Comparison of ENCODE assay signal across 10 cellular contexts in genomic region chr19:2454199-2454961, GRCh38. TPM values are rescaled to one million over a fixed set of nuclear protein-coding genes. Genes with fewer than 3 reads are reported as not detected.
DNase-seq lines count a peak whose midpoint lies in the region; ATAC-seq, FAIRE-seq and TF ChIP-seq lines count a peak whose summit lies in the region.
"Had no signal": no experiment of that assay in that cellular context is flagged by ENCODE, and none has a peak within 500 bp of the region (broad histone marks: within the 10 kb centered on the region; RNA-seq: fewer than 3 reads in every experiment).

No MANE protein-coding gene starts in this region.

- TF ChIP-seq POLR2A in IMR-90 (IDR thresholded peaks at IDR 0.05; ENCODE audit: low read depth, low read length) (no peak), GM12878 (IDR thresholded peaks at IDR 0.05; ENCODE audit: low read depth, low read length) (no peak), prostate gland (IDR thresholded peaks at IDR 0.05) (no peak)

- H3K18ac ChIP-seq in IMR-90 (ENCODE audit: low read depth, low read length) = no peak overlapping the region

- BruUV-seq in IMR-90 (replicated peaks; lab: Mats Ljungman, UMichigan) (no TSS peak), GM12878 (replicated peaks; lab: Mats Ljungman, UMichigan) (no TSS peak)

- H3K4me1 ChIP-seq in IMR-90 (ENCODE audit: control insufficient read depth, insufficient read depth, low read length) (no peaks in the 10 kb centered on the region), GM12878 (ENCODE audit: control insufficient read depth, insufficient read depth, low read length) (peaks cover 19% of the 10 kb centered on the region), neural progenitor cell (peaks cover 11% of the 10 kb centered on the region), prostate gland (replicated peaks) (no peaks in the 10 kb centered on the region)

- no peak overlapping the region for H3K27ac ChIP-seq in IMR-90 (ENCODE audit: insufficient read depth, low read length)
- peak overlapping the region; percentile 42 for H3K27ac ChIP-seq in GM12878 (ENCODE audit: control insufficient read depth, insufficient read depth)
- H3K27ac ChIP-seq in neural progenitor cell = no peak overlapping the region
- H3K27ac ChIP-seq in prostate gland = no peak overlapping the region

- H2AFZ ChIP-seq in IMR-90 (replicated peaks; ENCODE audit: low read length, poor library complexity) (no peak overlapping the region), GM12878 (ENCODE audit: control insufficient read depth, low read depth, low read length) (no peak overlapping the region), neural progenitor cell (replicated peaks) (no peak overlapping the region)

- no peak for FAIRE-seq in GM12878 (lab: Jason Lieb, UNC)
- FAIRE-seq: endometrium had no signal

- ATAC-seq in IMR-90 (ENCODE audit: low read depth) (no peak), GM12878 (no peak)

- no peak overlapping the region for H2BK20ac ChIP-seq in IMR-90 (ENCODE audit: low read depth, low read length)

- RAD21 ChIA-PET in GM12878 (lab: Charles Lee; ENCODE audit: unreplicated experiment) = interaction anchor here (0.9 to 1.5 kb wide), 3 partner anchors 157 to 170 kb away, joined by 4 read pairs; no protein-coding TSS in a partner anchor

- H3K36me3 Mint-ChIP-seq in activated CD4-positive, alpha-beta T cell treated with anti-CD3 and anti-CD28 coated beads, Interleukin-2, amount 10 ng/mL, durations not matched to agents 24 days and 14 days (ENCODE audit: low read depth) = peaks cover 10% of the 10 kb centered on the region
- H3K36me3 Mint-ChIP-seq in neural progenitor cell = peaks cover 7% of the 10 kb centered on the region

- peaks cover 54% of the 10 kb centered on the region for H4K20me1 ChIP-seq in IMR-90 (ENCODE audit: insufficient read depth, low read length)
- peaks cover 12% of the 10 kb centered on the region for H4K20me1 ChIP-seq in GM12878 (ENCODE audit: control insufficient read depth, insufficient read depth)
- peaks cover 67% of the 10 kb centered on the region for H4K20me1 ChIP-seq in neural progenitor cell (ENCODE audit: low read depth)

- no peak overlapping the region for H4K5ac ChIP-seq in IMR-90 (ENCODE audit: low read depth, low read length)

- intact Hi-C loops in activated CD4-positive, alpha-beta T cell treated with anti-CD3 and anti-CD28 coated beads, Interleukin-2, amount 10 ng/mL, durations not matched to agents 24 days and 14 days (cut with micrococcal nuclease) = no loop called here
- intact Hi-C loops in IMR-90 (cut with micrococcal nuclease) (no loop called here), GM12878 (cut with micrococcal nuclease; ENCODE audit: unreplicated experiment) (no loop called here), prostate gland (cut with DNase I) (no loop called here)

- dilution Hi-C loops in IMR-90 (cut with HindIII; ENCODE audit: low sequenced_read_pairs, unreplicated experiment) = no loop called here

- H4K8ac ChIP-seq in IMR-90 (ENCODE audit: low read depth in 2 of 2, low read length in 2 of 2) = no peak overlapping the region

- no peaks in the 10 kb centered on the region for H3K9me3 Mint-ChIP-seq in activated CD4-positive, alpha-beta T cell treated with anti-CD3 and anti-CD28 coated beads, Interleukin-2, amount 10 ng/mL, durations not matched to agents 24 days and 14 days
- no peaks in the 10 kb centered on the region for H3K9me3 Mint-ChIP-seq in neural progenitor cell

- no peak overlapping the region for H3K23ac ChIP-seq in IMR-90 (ENCODE audit: low read depth, low read length)

- H3K56ac ChIP-seq in IMR-90 (ENCODE audit: extremely low read depth, insufficient read depth, low read length) = no peak overlapping the region

- TF ChIP-seq EP300 in GM12878 (IDR thresholded peaks at IDR 0.05; ENCODE audit: borderline replicate concordance in 1 of 2, control insufficient read depth in 1 of 2, low read depth in 2 of 2, low read length in 2 of 2) = no peak

- no peak overlapping the region for H3K14ac ChIP-seq in IMR-90 (replicated peaks; ENCODE audit: low read depth, low read length)

- H4K91ac ChIP-seq in IMR-90 (ENCODE audit: insufficient read depth, low read depth, low read length) = no peak overlapping the region

- DNase-seq in activated CD4-positive, alpha-beta T cell treated with anti-CD3 and anti-CD28 coated beads, Interleukin-2, amount 10 ng/mL, durations not matched to agents 24 days and 14 days = no peak
- no peak for DNase-seq in activated CD4-positive, alpha-beta T cell treated with anti-CD3 and anti-CD28 coated beads for 1 hour
- DNase-seq in IMR-90 = no peak
- DNase-seq in GM12878 (ENCODE audit: low read depth, low spot score) = no peak
- no peak for DNase-seq in neural progenitor cell (ENCODE audit: low spot score)
- DNase-seq in COR-L47 (lab: John Stamatoyannopoulos, UW) = no peak
- DNase-seq in anterior cingulate cortex (lab: John Stamatoyannopoulos, UW) = no peak
- DNase-seq in prostate gland (ENCODE audit: low spot score) = no peak
- DNase-seq: GDM1 had no signal

- peaks cover 5 to 42% of the 10 kb centered on the region in 2 experiments; a peak in 2 of 4 replicates for H3K79me1 ChIP-seq in IMR-90 (ENCODE audit: low read depth in 1 of 2, low read length in 2 of 2)

- WGBS in IMR-90 (ENCODE audit: extremely low coverage in 2 of 2, insufficient read length in 1 of 2), 2 experiments = 90% methylated on average over 7 of the region's 19 CpGs; no CpG with 5 or more reads in 1 of the 2 experiments
- 60% methylated on average over 16 of the region's 19 CpGs for WGBS in GM12878 (ENCODE audit: insufficient coverage, insufficient replicate concordance, low lambda C conversion rate, missing lambda C conversion rate)
- WGBS in prostate gland = 91% methylated on average over 19 of the region's 19 CpGs

- 0 out of 2 replicates have a peak, but pooled peaks cover 9% of the 10 kb centered on the region for H3K9me1 ChIP-seq in IMR-90 (ENCODE audit: insufficient read depth, low read length)

- no peak for TF ChIP-seq RAD21 in IMR-90 (IDR thresholded peaks at IDR 0.05; ENCODE audit: low read length)
- TF ChIP-seq RAD21 in GM12878 (IDR thresholded peaks at IDR 0.05; ENCODE audit: insufficient read depth, low read depth, low read length) = no peak

- no peak overlapping the region for H2BK15ac ChIP-seq in IMR-90 (ENCODE audit: low read depth, low read length)

- no peak overlapping the region for H3K4me2 ChIP-seq in IMR-90 (ENCODE audit: low read depth, low read length)
- H3K4me2 ChIP-seq in GM12878 (ENCODE audit: control insufficient read depth, insufficient read depth) = peak overlapping the region; percentile 93
- peak overlapping the region; percentile 97 for H3K4me2 ChIP-seq in neural progenitor cell

- H2BK120ac ChIP-seq in IMR-90 (ENCODE audit: low read depth, low read length) = no peak overlapping the region

- H3K27ac Mint-ChIP-seq in activated CD4-positive, alpha-beta T cell treated with anti-CD3 and anti-CD28 coated beads, Interleukin-2, amount 10 ng/mL, durations not matched to agents 24 days and 14 days = peak overlapping the region; percentile 79
- no peak overlapping the region for H3K27ac Mint-ChIP-seq in neural progenitor cell

- H3K4me1 Mint-ChIP-seq in activated CD4-positive, alpha-beta T cell treated with anti-CD3 and anti-CD28 coated beads, Interleukin-2, amount 10 ng/mL, durations not matched to agents 24 days and 14 days = peaks cover 19% of the 10 kb centered on the region
- H3K4me1 Mint-ChIP-seq in neural progenitor cell = peaks cover 14% of the 10 kb centered on the region

- no peak for TF ChIP-seq CTCF in IMR-90 (conservative IDR thresholded peaks at IDR 0.05; ENCODE audit: low read depth, low read length)
- no peak for TF ChIP-seq CTCF in GM12878 (IDR thresholded peaks at IDR 0.05 in 2 of 3, conservative IDR thresholded peaks at IDR 0.05 in 1 of 3; ENCODE audit: control insufficient read depth in 2 of 3, extremely low read depth in 1 of 3, insufficient read depth in 1 of 3, low read depth in 3 of 3, low read length in 3 of 3)
- no peak for TF ChIP-seq CTCF in neural progenitor cell (IDR thresholded peaks at IDR 0.05)
- no peak for TF ChIP-seq CTCF in prostate gland (IDR thresholded peaks at IDR 0.05)

- H3K9me3 ChIP-seq in IMR-90 (ENCODE audit: control insufficient read depth, insufficient read depth, low read length) = no peaks in the 10 kb centered on the region
- no peaks in the 10 kb centered on the region for H3K9me3 ChIP-seq in GM12878 (replicated peaks; ENCODE audit: control insufficient read depth, insufficient read depth, low read length)
- no peaks in the 10 kb centered on the region for H3K9me3 ChIP-seq in neural progenitor cell (ENCODE audit: low read depth)
- H3K9me3 ChIP-seq in prostate gland = no peaks in the 10 kb centered on the region

- CTCF ChIA-PET in IMR-90 (lab: Yijun Ruan, JAX) = interaction anchor here (0.6 kb wide), 1 partner anchor 982 kb away, joined by 4 read pairs; no protein-coding TSS in a partner anchor
- CTCF ChIA-PET in GM12878 (lab: Yijun Ruan, JAX) = interaction anchor here (0.6 to 1.1 kb wide), 4 partner anchors 10 to 64 kb away, joined by 3 read pairs; no protein-coding TSS in a partner anchor

- H3K4me3 Mint-ChIP-seq in activated CD4-positive, alpha-beta T cell treated with anti-CD3 and anti-CD28 coated beads, Interleukin-2, amount 10 ng/mL, durations not matched to agents 24 days and 14 days = peak overlapping the region; percentile 85
- H3K4me3 Mint-ChIP-seq in neural progenitor cell = peak overlapping the region; percentile 90

- no peak overlapping the region for H2BK5ac ChIP-seq in IMR-90 (ENCODE audit: low read depth, low read length, poor library complexity, severe bottlenecking)

- no peak overlapping the region for H3K4ac ChIP-seq in IMR-90 (ENCODE audit: low read depth, low read length)

- H3K9ac ChIP-seq in IMR-90 (ENCODE audit: low read depth, low read length) (no peak overlapping the region), GM12878 (ENCODE audit: control insufficient read depth, insufficient read depth, low read length) (peak overlapping the region; percentile 94), neural progenitor cell (no peak overlapping the region)

- H2AK9ac ChIP-seq in IMR-90 (replicated peaks; ENCODE audit: low read depth, low read length, poor library complexity) = peak overlapping the region; percentile 50

- no peaks in the 10 kb centered on the region for H3K27me3 ChIP-seq in IMR-90 (ENCODE audit: control insufficient read depth, insufficient read depth, low read length)
- H3K27me3 ChIP-seq in GM12878 (replicated peaks in 1 of 2; ENCODE audit: control insufficient read depth in 2 of 2, insufficient read depth in 2 of 2, low read length in 1 of 2) = no peaks in the 10 kb centered on the region
- no peaks in the 10 kb centered on the region for H3K27me3 ChIP-seq in neural progenitor cell
- no peaks in the 10 kb centered on the region for H3K27me3 ChIP-seq in prostate gland (replicated peaks; ENCODE audit: insufficient read depth)

- SMC1A ChIA-PET in GM12878 (lab: Charles Lee; ENCODE audit: uncharacterized antibody, unreplicated experiment) = interaction anchor here (1.5 kb wide), 1 partner anchor 9 kb away, joined by 3 read pairs; no protein-coding TSS in a partner anchor

- in situ Hi-C loops in IMR-90 (cut with MboI; ENCODE audit: low sequenced_read_pairs) = no loop called here
- in situ Hi-C loops in GM12878 (cut with MboI) = no loop called here

- no peaks in the 10 kb centered on the region for H3K27me3 Mint-ChIP-seq in activated CD4-positive, alpha-beta T cell treated with anti-CD3 and anti-CD28 coated beads, Interleukin-2, amount 10 ng/mL, durations not matched to agents 24 days and 14 days
- H3K27me3 Mint-ChIP-seq in neural progenitor cell (ENCODE audit: insufficient read depth, low read depth) = peaks cover 2% of the 10 kb centered on the region

- H3K79me2 ChIP-seq in GM12878 (ENCODE audit: control insufficient read depth, insufficient read depth, low read length) (peaks cover 70% of the 10 kb centered on the region), neural progenitor cell (ENCODE audit: low read depth) (peaks cover 73% of the 10 kb centered on the region)

- no peak overlapping the region for H2AK5ac ChIP-seq in IMR-90 (ENCODE audit: low read depth, low read length)

- peaks cover 3% of the 10 kb centered on the region for H3K36me3 ChIP-seq in IMR-90 (ENCODE audit: control insufficient read depth, insufficient read depth, low read length)
- H3K36me3 ChIP-seq in GM12878 (ENCODE audit: control insufficient read depth in 2 of 2, insufficient read depth in 2 of 2, low read length in 1 of 2) = peaks cover 8 to 14% of the 10 kb centered on the region in 2 experiments; a peak in 3 of 4 replicates
- no peaks in the 10 kb centered on the region for H3K36me3 ChIP-seq in neural progenitor cell
- H3K36me3 ChIP-seq in prostate gland = no peaks in the 10 kb centered on the region

- peaks cover 8% of the 10 kb centered on the region for H3F3A ChIP-seq in neural progenitor cell (ENCODE audit: low read depth)

- POLR2A ChIA-PET in IMR-90 (lab: Charles Lee; ENCODE audit: unreplicated experiment) = no interaction called here
- POLR2A ChIA-PET in GM12878 (lab: Charles Lee) = interaction anchor here (0.6 to 2.0 kb wide), 5 partner anchors 22 to 301 kb away, joined by 3 to 11 read pairs (median 6); partner anchors contain the start of genes GADD45B and TIMM13

- H3K4me3 ChIP-seq in IMR-90 (ENCODE audit: insufficient read depth, low read depth, low read length) = no peak overlapping the region
- peak overlapping the region; percentile 99 for H3K4me3 ChIP-seq in GM12878
- peak overlapping the region; percentile 100 for H3K4me3 ChIP-seq in neural progenitor cell
- H3K4me3 ChIP-seq in prostate gland = no peak overlapping the region

RNA-seq across cellular contexts. Expression of gene LMNB2, which starts 2.4 kb away (rescaled TPM):
- 120 TPM in 2 replicates for total RNA-seq in activated CD4-positive, alpha-beta T cell treated with anti-CD3 and anti-CD28 coated beads, Interleukin-2, amount 10 ng/mL, durations not matched to agents 24 days and 14 days
- total RNA-seq in IMR-90 (2012; rRNA removed) (104 and 108 TPM in 2 replicates), GM12878 (2014; rRNA removed) (98.7 and 107 TPM in 2 replicates), GM12878 (2014; rRNA removed; fragmentation: Illumina TruSeq; extraction: Trizol) (63.4 and 66.4 TPM in 2 replicates), GM12878 (2021) (117 and 118 TPM in 2 replicates), neural progenitor cell (ENCODE audit: low replicate concordance) (78.0 and 246 TPM in 2 replicates), prostate gland (10 to 100 TPM; 28.5 to 39.1 TPM)
- polyA plus RNA-seq in IMR-90 (2012; rRNA removed) (106 and 117 TPM in 2 replicates), GM12878 (2011; rRNA removed) (62.9 and 98.1 TPM in 2 replicates), GM12878 (2014; fragmentation: Illumina TruSeq; extraction: Trizol) (80.1 and 121 TPM in 2 replicates), GM12878 (2014; fragmentation: Nextera tagmentation; extraction: Ambion mirVana) (1 to 10 TPM in 1 of 2 experiments, under 1 TPM in 1; 0.61 to 1.9 TPM), GM12878 (2014; rRNA removed) (94.8 and 108 TPM in 2 replicates), GM12878 (2016; fragmentation: Nextera tagmentation; extraction: Ambion mirVana) (10 to 100 TPM; 10.4 to 47.3 TPM)
- polyA plus RNA-seq in IMR-90 (2012; cell fraction: cytosol; rRNA removed) = 57.0 and 66.3 TPM in 2 replicates
- polyA plus RNA-seq in IMR-90 (2012; cell fraction: nucleus; rRNA removed; ENCODE audit: low replicate concordance) = 88.6 and 109 TPM in 2 replicates
- 39.2 and 49.9 TPM in 2 replicates for total RNA-seq in GM12878 (2013; cell fraction: nucleolus; rRNA removed)
- polyA plus RNA-seq in GM12878 (2011; ENCODE audit: low read depth) = 34.0 TPM
- polyA plus RNA-seq in GM12878 (2011; cell fraction: cytosol; rRNA removed) = 131 and 153 TPM in 2 replicates
- 89.5 and 121 TPM in 2 replicates for polyA plus RNA-seq in GM12878 (2011; cell fraction: nucleus; rRNA removed)
- 45.1 and 51.1 TPM in 2 replicates for polyA plus RNA-seq in GM12878 (2012)
- polyA minus RNA-seq in GM12878 (2011; rRNA and poly(A)+ RNA removed) = 61.8 and 93.7 TPM in 2 replicates
- polyA minus RNA-seq in GM12878 (2011; cell fraction: cytosol; rRNA and poly(A)+ RNA removed) = 29.2 and 34.9 TPM in 2 replicates
- polyA minus RNA-seq in GM12878 (2011; cell fraction: nucleus; rRNA and poly(A)+ RNA removed) = 14.7 and 19.8 TPM in 2 replicates

RNA-seq across cellular contexts. Expression of gene GADD45B, which starts 21.5 kb away (rescaled TPM):
- 101 and 102 TPM in 2 replicates for total RNA-seq in activated CD4-positive, alpha-beta T cell treated with anti-CD3 and anti-CD28 coated beads, Interleukin-2, amount 10 ng/mL, durations not matched to agents 24 days and 14 days
- total RNA-seq in IMR-90 (2012; rRNA removed) (28.1 and 30.1 TPM in 2 replicates), GM12878 (2014; rRNA removed) (89.5 and 97.3 TPM in 2 replicates), GM12878 (2014; rRNA removed; fragmentation: Illumina TruSeq; extraction: Trizol) (51.1 and 53.5 TPM in 2 replicates), GM12878 (2021) (101 and 104 TPM in 2 replicates), neural progenitor cell (ENCODE audit: low replicate concordance) (3.9 and 6.2 TPM in 2 replicates), prostate gland (10 to 100 TPM; 90.7 to 94.6 TPM)
- polyA plus RNA-seq in IMR-90 (2012; rRNA removed) (84.0 and 106 TPM in 2 replicates), GM12878 (2011; rRNA removed) (112 and 180 TPM in 2 replicates), GM12878 (2014; fragmentation: Illumina TruSeq; extraction: Trizol) (12.4 and 33.7 TPM in 2 replicates), GM12878 (2014; fragmentation: Nextera tagmentation; extraction: Ambion mirVana) (10 to 100 TPM in 1 of 2 experiments, 1 to 10 TPM in 1; 2.4 to 10.5 TPM), GM12878 (2014; rRNA removed) (150 and 165 TPM in 2 replicates), GM12878 (2016; fragmentation: Nextera tagmentation; extraction: Ambion mirVana) (100 to 1,000 TPM in 1 of 2 experiments, 10 to 100 TPM in 1; 92.7 to 106 TPM)
- 70.3 and 87.0 TPM in 2 replicates for polyA plus RNA-seq in IMR-90 (2012; cell fraction: cytosol; rRNA removed)
- 301 and 400 TPM in 2 replicates for polyA plus RNA-seq in IMR-90 (2012; cell fraction: nucleus; rRNA removed; ENCODE audit: low replicate concordance)
- 313 and 319 TPM in 2 replicates for total RNA-seq in GM12878 (2013; cell fraction: nucleolus; rRNA removed)
- polyA plus RNA-seq in GM12878 (2011; ENCODE audit: low read depth) = 59.9 TPM
- polyA plus RNA-seq in GM12878 (2011; cell fraction: cytosol; rRNA removed) = 262 and 293 TPM in 2 replicates
- 355 and 391 TPM in 2 replicates for polyA plus RNA-seq in GM12878 (2011; cell fraction: nucleus; rRNA removed)
- 129 and 137 TPM in 2 replicates for polyA plus RNA-seq in GM12878 (2012)
- polyA minus RNA-seq in GM12878 (2011; rRNA and poly(A)+ RNA removed) = 93.1 and 170 TPM in 2 replicates
- polyA minus RNA-seq in GM12878 (2011; cell fraction: cytosol; rRNA and poly(A)+ RNA removed) = 64.0 and 71.2 TPM in 2 replicates
- polyA minus RNA-seq in GM12878 (2011; cell fraction: nucleus; rRNA and poly(A)+ RNA removed) = 216 and 321 TPM in 2 replicates

RNA-seq across cellular contexts. Expression of gene TIMM13, which starts 27.0 kb away (rescaled TPM):
- total RNA-seq in activated CD4-positive, alpha-beta T cell treated with anti-CD3 and anti-CD28 coated beads, Interleukin-2, amount 10 ng/mL, durations not matched to agents 24 days and 14 days = 182 and 190 TPM in 2 replicates
- total RNA-seq in IMR-90 (2012; rRNA removed) (21.0 and 29.2 TPM in 2 replicates), GM12878 (2014; rRNA removed) (69.5 and 80.8 TPM in 2 replicates), GM12878 (2014; rRNA removed; fragmentation: Illumina TruSeq; extraction: Trizol) (28.3 and 34.4 TPM in 2 replicates), GM12878 (2021) (151 and 160 TPM in 2 replicates), neural progenitor cell (ENCODE audit: low replicate concordance) (22.3 and 37.9 TPM in 2 replicates), prostate gland (10 to 100 TPM; 52.0 to 52.3 TPM)
- polyA plus RNA-seq in IMR-90 (2012; rRNA removed) (62.3 and 93.7 TPM in 2 replicates), GM12878 (2011; rRNA removed) (17.1 and 38.9 TPM in 2 replicates), GM12878 (2014; fragmentation: Illumina TruSeq; extraction: Trizol) (1.6 and 9.9 TPM in 2 replicates), GM12878 (2014; fragmentation: Nextera tagmentation; extraction: Ambion mirVana) (10 to 100 TPM; 17.9 to 46.3 TPM), GM12878 (2014; rRNA removed) (82.1 and 111 TPM in 2 replicates), GM12878 (2016; fragmentation: Nextera tagmentation; extraction: Ambion mirVana) (100 to 1,000 TPM; 200 to 205 TPM)
- polyA plus RNA-seq in IMR-90 (2012; cell fraction: cytosol; rRNA removed) = 73.2 and 85.8 TPM in 2 replicates
- 30.1 and 56.4 TPM in 2 replicates for polyA plus RNA-seq in IMR-90 (2012; cell fraction: nucleus; rRNA removed; ENCODE audit: low replicate concordance)
- total RNA-seq in GM12878 (2013; cell fraction: nucleolus; rRNA removed) = 59.7 and 74.3 TPM in 2 replicates
- 23.9 TPM for polyA plus RNA-seq in GM12878 (2011; ENCODE audit: low read depth)
- polyA plus RNA-seq in GM12878 (2011; cell fraction: cytosol; rRNA removed) = 74.2 and 137 TPM in 2 replicates
- 67.2 and 71.6 TPM in 2 replicates for polyA plus RNA-seq in GM12878 (2011; cell fraction: nucleus; rRNA removed)
- 48.0 and 50.4 TPM in 2 replicates for polyA plus RNA-seq in GM12878 (2012)
- polyA minus RNA-seq in GM12878 (2011; rRNA and poly(A)+ RNA removed) = 5.5 and 23.9 TPM in 2 replicates
- 18.7 and 24.1 TPM in 2 replicates for polyA minus RNA-seq in GM12878 (2011; cell fraction: cytosol; rRNA and poly(A)+ RNA removed)
- polyA minus RNA-seq in GM12878 (2011; cell fraction: nucleus; rRNA and poly(A)+ RNA removed) = 9.9 and 18.2 TPM in 2 replicates

Comparison
In these comparisons a context has a peak if more than half of its experiments do, and no peak if none do; other contexts are left out.
1. H3K4me3 ChIP-seq: peak in GM12878 (single experiment) and neural progenitor cell (single experiment); none in IMR-90 (single experiment) and prostate gland (0 of 2).